16 cellular contexts compared by ENCODE assay signal in genomic region chr11:22681281-22681812, GRCh38. TPM values are rescaled to one million over a fixed set of nuclear protein-coding genes. Genes with fewer than 3 reads are reported as not detected.
DNase-seq lines count a peak whose midpoint lies in the region; ATAC-seq lines count a peak whose summit lies in the region.
"Had no signal": no experiment of that assay in that cellular context is flagged by ENCODE, and none has a peak within 500 bp of the region (broad histone marks: within the 10 kb centered on the region; RNA-seq: fewer than 3 reads in every experiment).

No MANE protein-coding gene starts in this region.

- no peak for DNase-seq in memory B cell (ENCODE audit: low spot score in 2 of 2)
- DNase-seq in activated T-helper 1 cell treated with anti-CD3 and anti-CD28 coated beads, Interleukin-12 subunit alpha, Interleukin-12 subunit beta, Interleukin-2, Interleukin-4 antibody, amounts not matched to agents 30 ng/mL and 10 ng/mL and 1 ng/mL, durations not matched to agents 14 hours and 24 hours and 36 hours (ENCODE audit: low spot score), result no peak
- DNase-seq in effector CD8-positive, alpha-beta T cell (lab: John Stamatoyannopoulos, UW), result no peak
- no peak for DNase-seq in activated CD4-positive, alpha-beta T cell treated with anti-CD3 and anti-CD28 coated beads, Interleukin-2, amount 10 ng/mL, durations not matched to agents 24 days and 14 days
- DNase-seq: activated naive CD8-positive, alpha-beta T cell treated with anti-CD3 and anti-CD28 coated beads, Interleukin-2, amount 50 U/mL, for 24 hours; activated T-cell treated with anti-CD3 and anti-CD28 coated beads, Interleukin-2, amount 50 U/mL, for 4 hours; DMS153; GM23248; left cardiac atrium; NCI-H187 treated with DMSO at 0.1 percent for 48 hours; NCI-H510A treated with DMSO at 0.1 percent for 48 hours; PC-3; stimulated activated CD4-positive, alpha-beta T cell treated with anti-CD3 and anti-CD28 coated beads, Interleukin-4, amount 100 ng/mL, for 1 hour had no signal

- H3K4me1 Mint-ChIP-seq in memory B cell, result no peaks in the 10 kb centered on the region
- H3K4me1 Mint-ChIP-seq in activated T-helper 1 cell treated with anti-CD3 and anti-CD28 coated beads, Interleukin-12 subunit alpha, Interleukin-12 subunit beta, Interleukin-2, Interleukin-4 antibody, amounts not matched to agents 30 ng/mL and 10 ng/mL and 1 ng/mL, durations not matched to agents 14 hours and 24 hours and 36 hours (ENCODE audit: low read depth), result no peaks in the 10 kb centered on the region
- no peaks in the 10 kb centered on the region for H3K4me1 Mint-ChIP-seq in activated CD4-positive, alpha-beta T cell treated with anti-CD3 and anti-CD28 coated beads, Interleukin-2, amount 10 ng/mL, durations not matched to agents 24 days and 14 days
- H3K4me1 Mint-ChIP-seq: activated naive CD8-positive, alpha-beta T cell treated with anti-CD3 and anti-CD28 coated beads, Interleukin-2, amount 50 U/mL, for 24 hours had no signal

- H3K9me3 Mint-ChIP-seq in memory B cell, result no peaks in the 10 kb centered on the region
- H3K9me3 Mint-ChIP-seq in activated T-helper 1 cell treated with anti-CD3 and anti-CD28 coated beads, Interleukin-12 subunit alpha, Interleukin-12 subunit beta, Interleukin-2, Interleukin-4 antibody, amounts not matched to agents 30 ng/mL and 10 ng/mL and 1 ng/mL, durations not matched to agents 14 hours and 24 hours and 36 hours, result no peaks in the 10 kb centered on the region
- H3K9me3 Mint-ChIP-seq in activated CD4-positive, alpha-beta T cell treated with anti-CD3 and anti-CD28 coated beads, Interleukin-2, amount 10 ng/mL, durations not matched to agents 24 days and 14 days, result no peaks in the 10 kb centered on the region
- H3K9me3 Mint-ChIP-seq: activated naive CD8-positive, alpha-beta T cell treated with anti-CD3 and anti-CD28 coated beads, Interleukin-2, amount 50 U/mL, for 24 hours; activated T-cell treated with anti-CD3 and anti-CD28 coated beads, Interleukin-2, amount 50 U/mL, for 4 hours had no signal

- ATAC-seq in GM19043 (IDR thresholded peaks at IDR 0.05; ENCODE audit: low read depth, unreplicated experiment) (peak; percentile 70), HG02642 (IDR thresholded peaks at IDR 0.05; ENCODE audit: poor library complexity, unreplicated experiment) (peak; percentile 38), HG03457 (IDR thresholded peaks at IDR 0.05; ENCODE audit: unreplicated experiment) (peak; percentile 56), memory B cell (ENCODE audit: low read depth) (peak; percentile 69)
- ATAC-seq: activated naive CD8-positive, alpha-beta T cell treated with anti-CD3 and anti-CD28 coated beads, Interleukin-2, amount 50 U/mL, for 24 hours; activated T-cell treated with anti-CD3 and anti-CD28 coated beads, Interleukin-2, amount 50 U/mL, for 4 hours; left cardiac atrium; PC-3 had no signal

- H3K4me3 Mint-ChIP-seq in memory B cell, result no peak overlapping the region
- H3K4me3 Mint-ChIP-seq in activated T-helper 1 cell treated with anti-CD3 and anti-CD28 coated beads, Interleukin-12 subunit alpha, Interleukin-12 subunit beta, Interleukin-2, Interleukin-4 antibody, amounts not matched to agents 30 ng/mL and 10 ng/mL and 1 ng/mL, durations not matched to agents 14 hours and 24 hours and 36 hours, result no peak overlapping the region
- H3K4me3 Mint-ChIP-seq in activated CD4-positive, alpha-beta T cell treated with anti-CD3 and anti-CD28 coated beads, Interleukin-2, amount 10 ng/mL, durations not matched to agents 24 days and 14 days, result no peak overlapping the region
- H3K4me3 Mint-ChIP-seq: activated naive CD8-positive, alpha-beta T cell treated with anti-CD3 and anti-CD28 coated beads, Interleukin-2, amount 50 U/mL, for 24 hours; activated T-cell treated with anti-CD3 and anti-CD28 coated beads, Interleukin-2, amount 50 U/mL, for 4 hours had no signal

- no peaks in the 10 kb centered on the region for H3K36me3 Mint-ChIP-seq in memory B cell
- no peaks in the 10 kb centered on the region for H3K36me3 Mint-ChIP-seq in activated T-helper 1 cell treated with anti-CD3 and anti-CD28 coated beads, Interleukin-12 subunit alpha, Interleukin-12 subunit beta, Interleukin-2, Interleukin-4 antibody, amounts not matched to agents 30 ng/mL and 10 ng/mL and 1 ng/mL, durations not matched to agents 14 hours and 24 hours and 36 hours (ENCODE audit: low read depth)
- H3K36me3 Mint-ChIP-seq in activated CD4-positive, alpha-beta T cell treated with anti-CD3 and anti-CD28 coated beads, Interleukin-2, amount 10 ng/mL, durations not matched to agents 24 days and 14 days (ENCODE audit: low read depth), result no peaks in the 10 kb centered on the region

- no peak overlapping the region for H3K27ac Mint-ChIP-seq in memory B cell
- H3K27ac Mint-ChIP-seq in activated T-helper 1 cell treated with anti-CD3 and anti-CD28 coated beads, Interleukin-12 subunit alpha, Interleukin-12 subunit beta, Interleukin-2, Interleukin-4 antibody, amounts not matched to agents 30 ng/mL and 10 ng/mL and 1 ng/mL, durations not matched to agents 14 hours and 24 hours and 36 hours, result no peak overlapping the region
- no peak overlapping the region for H3K27ac Mint-ChIP-seq in activated CD4-positive, alpha-beta T cell treated with anti-CD3 and anti-CD28 coated beads, Interleukin-2, amount 10 ng/mL, durations not matched to agents 24 days and 14 days
- H3K27ac Mint-ChIP-seq: activated naive CD8-positive, alpha-beta T cell treated with anti-CD3 and anti-CD28 coated beads, Interleukin-2, amount 50 U/mL, for 24 hours had no signal

- H3K27me3 Mint-ChIP-seq in memory B cell, result peaks cover 6% of the 10 kb centered on the region
- H3K27me3 Mint-ChIP-seq in activated T-helper 1 cell treated with anti-CD3 and anti-CD28 coated beads, Interleukin-12 subunit alpha, Interleukin-12 subunit beta, Interleukin-2, Interleukin-4 antibody, amounts not matched to agents 30 ng/mL and 10 ng/mL and 1 ng/mL, durations not matched to agents 14 hours and 24 hours and 36 hours (ENCODE audit: insufficient read depth), result peaks cover 4% of the 10 kb centered on the region
- H3K27me3 Mint-ChIP-seq in activated CD4-positive, alpha-beta T cell treated with anti-CD3 and anti-CD28 coated beads, Interleukin-2, amount 10 ng/mL, durations not matched to agents 24 days and 14 days, result peaks cover 4% of the 10 kb centered on the region
- H3K27me3 Mint-ChIP-seq: activated naive CD8-positive, alpha-beta T cell treated with anti-CD3 and anti-CD28 coated beads, Interleukin-2, amount 50 U/mL, for 24 hours had no signal

- intact Hi-C loops in activated T-helper 1 cell treated with anti-CD3 and anti-CD28 coated beads, Interleukin-12 subunit alpha, Interleukin-12 subunit beta, Interleukin-2, Interleukin-4 antibody, amounts not matched to agents 30 ng/mL and 10 ng/mL and 1 ng/mL, durations not matched to agents 14 hours and 24 hours and 36 hours (cut with micrococcal nuclease), result no loop called here
- intact Hi-C loops in activated CD4-positive, alpha-beta T cell treated with anti-CD3 and anti-CD28 coated beads, Interleukin-2, amount 10 ng/mL, durations not matched to agents 24 days and 14 days (cut with micrococcal nuclease), result no loop called here

RNA-seq across cellular contexts. Expression of gene GAS2, which starts 14.9 kb away (rescaled TPM):
- 2.0 and 2.1 TPM in 2 replicates for total RNA-seq in activated T-helper 1 cell treated with anti-CD3 and anti-CD28 coated beads, Interleukin-12 subunit alpha, Interleukin-12 subunit beta, Interleukin-2, Interleukin-4 antibody, amounts not matched to agents 30 ng/mL and 10 ng/mL and 1 ng/mL, durations not matched to agents 14 hours and 24 hours and 36 hours
- total RNA-seq in activated CD4-positive, alpha-beta T cell treated with anti-CD3 and anti-CD28 coated beads, Interleukin-2, amount 10 ng/mL, durations not matched to agents 24 days and 14 days, result 1.4 and 2.0 TPM in 2 replicates
- total RNA-seq: PC-3 had no signal

RNA-seq across cellular contexts. Expression of gene FANCF, which starts 55.7 kb away (rescaled TPM):
- total RNA-seq in activated T-helper 1 cell treated with anti-CD3 and anti-CD28 coated beads, Interleukin-12 subunit alpha, Interleukin-12 subunit beta, Interleukin-2, Interleukin-4 antibody, amounts not matched to agents 30 ng/mL and 10 ng/mL and 1 ng/mL, durations not matched to agents 14 hours and 24 hours and 36 hours, result 16.9 and 19.9 TPM in 2 replicates
- total RNA-seq in activated CD4-positive, alpha-beta T cell treated with anti-CD3 and anti-CD28 coated beads, Interleukin-2, amount 10 ng/mL, durations not matched to agents 24 days and 14 days, result 17.2 and 19.1 TPM in 2 replicates
